1 cellular context compared by ENCODE assay signal in the genomic region with DNA sequence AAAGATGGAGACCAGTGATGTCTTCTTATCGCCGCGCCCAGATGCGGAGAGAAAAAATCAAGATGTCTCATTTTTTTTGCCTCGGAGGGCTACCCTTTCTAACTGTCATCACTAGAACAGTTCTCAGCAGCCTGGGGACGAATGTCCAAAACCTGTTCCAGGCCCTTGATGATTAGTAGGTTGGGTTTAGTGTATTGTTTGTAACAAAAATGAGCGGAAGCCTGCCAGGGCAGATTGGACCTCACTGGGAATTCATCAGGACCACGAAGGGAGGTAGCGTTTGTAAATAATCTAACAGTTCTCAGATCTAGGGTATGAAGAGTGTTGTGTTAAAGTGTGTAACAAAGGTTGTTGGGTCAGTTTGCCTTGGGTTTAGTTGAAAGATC.
TF ChIP-seq lines count a peak whose summit lies in the region.

No MANE protein-coding gene starts in this region.

TF ChIP-seq in K562, 482 proteins besides CTCF, POLR2A, EP300 and RAD21 (continued from another document and continues in another):
- TF ChIP-seq, protein P1, sequence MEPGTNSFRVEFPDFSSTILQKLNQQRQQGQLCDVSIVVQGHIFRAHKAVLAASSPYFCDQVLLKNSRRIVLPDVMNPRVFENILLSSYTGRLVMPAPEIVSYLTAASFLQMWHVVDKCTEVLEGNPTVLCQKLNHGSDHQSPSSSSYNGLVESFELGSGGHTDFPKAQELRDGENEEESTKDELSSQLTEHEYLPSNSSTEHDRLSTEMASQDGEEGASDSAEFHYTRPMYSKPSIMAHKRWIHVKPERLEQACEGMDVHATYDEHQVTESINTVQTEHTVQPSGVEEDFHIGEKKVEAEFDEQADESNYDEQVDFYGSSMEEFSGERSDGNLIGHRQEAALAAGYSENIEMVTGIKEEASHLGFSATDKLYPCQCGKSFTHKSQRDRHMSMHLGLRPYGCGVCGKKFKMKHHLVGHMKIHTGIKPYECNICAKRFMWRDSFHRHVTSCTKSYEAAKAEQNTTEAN (CRISPR knock-in tag; IDR thresholded peaks at IDR 0.05): no peak
- TF ChIP-seq, protein P2, sequence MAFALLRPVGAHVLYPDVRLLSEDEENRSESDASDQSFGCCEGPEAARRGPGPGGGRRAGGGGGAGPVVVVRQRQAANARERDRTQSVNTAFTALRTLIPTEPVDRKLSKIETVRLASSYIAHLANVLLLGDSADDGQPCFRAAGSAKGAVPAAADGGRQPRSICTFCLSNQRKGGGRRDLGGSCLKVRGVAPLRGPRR (CRISPR knock-in tag; IDR thresholded peaks at IDR 0.05): no peak
- TF ChIP-seq CHD1 (IDR thresholded peaks at IDR 0.05; ENCODE audit: low read length) (peak; percentile 38), LEF1 (IDR thresholded peaks at IDR 0.05) (peak; percentile 13; the same call in 1 of the 2 replicates), ZNF184 (CRISPR knock-in tag; IDR thresholded peaks at IDR 0.05) (no peak), MTA3 (IDR thresholded peaks at IDR 0.05; ENCODE audit: borderline replicate concordance) (no peak), ZNF354B (CRISPR knock-in tag; IDR thresholded peaks at IDR 0.05) (no peak), ARID1B (IDR thresholded peaks at IDR 0.05) (peak; percentile 94), MCM2 (IDR thresholded peaks at IDR 0.05; ENCODE audit: low read depth) (no peak), CCAR2 (IDR thresholded peaks at IDR 0.05; ENCODE audit: low read depth, low read length) (no peak), ZNF174 (CRISPR knock-in tag; IDR thresholded peaks at IDR 0.05) (no peak), FOXK1 (CRISPR knock-in tag; IDR thresholded peaks at IDR 0.05; ENCODE audit: borderline replicate concordance) (no peak), JUND (IDR thresholded peaks at IDR 0.05; ENCODE audit: borderline replicate concordance, low read depth, low read length) (no peak; the same call in 1 of the 2 replicates), JUND (tag; IDR thresholded peaks at IDR 0.05; ENCODE audit: borderline replicate concordance, low read depth, low read length) (no peak), ELF4 (CRISPR knock-in tag; IDR thresholded peaks at IDR 0.05) (no peak), HNRNPK (IDR thresholded peaks at IDR 0.05; ENCODE audit: low read depth, low read length, poor library complexity, severe bottlenecking) (no peak), FOSL1 (tag; conservative IDR thresholded peaks at IDR 0.05) (peak; percentile 51; the same call in 1 of the 2 replicates), MIER1 (IDR thresholded peaks at IDR 0.05; ENCODE audit: low read depth) (no peak), RBBP5 (IDR thresholded peaks at IDR 0.05; ENCODE audit: borderline replicate concordance, insufficient read depth, low read length, poor library complexity, severe bottlenecking) (no peak), ETV5 (CRISPR knock-in tag; IDR thresholded peaks at IDR 0.05; ENCODE audit: low read depth) (no peak), NR3C1 (CRISPR knock-in tag; IDR thresholded peaks at IDR 0.05) (no peak), LCOR (CRISPR knock-in tag; IDR thresholded peaks at IDR 0.05) (0 out of 2 replicates have a peak, but pooled peaks have one; percentile 52), MED1 (CRISPR knock-in tag; IDR thresholded peaks at IDR 0.05; ENCODE audit: borderline replicate concordance) (no peak), FOXM1 (IDR thresholded peaks at IDR 0.05; ENCODE audit: low read depth) (peak; percentile 58), FOXM1 (CRISPR knock-in tag; IDR thresholded peaks at IDR 0.05; ENCODE audit: low read depth) (no peak), CEBPG (CRISPR knock-in tag; IDR thresholded peaks at IDR 0.05) (no peak), CEBPG (tag; conservative IDR thresholded peaks at IDR 0.05 in 1 of 2, IDR thresholded peaks at IDR 0.05 in 1 of 2) (no peak), ZNF41 (CRISPR knock-in tag; conservative IDR thresholded peaks at IDR 0.05) (no peak), NR2C1 (IDR thresholded peaks at IDR 0.05) (no peak), NR2C1 (tag; IDR thresholded peaks at IDR 0.05) (no peak), PPARD (CRISPR knock-in tag; IDR thresholded peaks at IDR 0.05) (no peak), FOXA3 (CRISPR knock-in tag; conservative IDR thresholded peaks at IDR 0.05 in 1 of 2, IDR thresholded peaks at IDR 0.05 in 1 of 2) (no peak), IFI16 (CRISPR knock-in tag; IDR thresholded peaks at IDR 0.05) (no peak), EGR1 (conservative IDR thresholded peaks at IDR 0.05) (no peak), TSC22D4 (tag; IDR thresholded peaks at IDR 0.05) (no peak), PHF21A (IDR thresholded peaks at IDR 0.05; ENCODE audit: borderline replicate concordance, low read depth) (peak; percentile 44; the same call in 1 of the 2 replicates), HNRNPL (IDR thresholded peaks at IDR 0.05; ENCODE audit: low read depth, low read length) (no peak), KAT8 (IDR thresholded peaks at IDR 0.05; ENCODE audit: low read depth) (no peak), FOS (IDR thresholded peaks at IDR 0.05; ENCODE audit: extremely low read depth, insufficient read length) (no peak)
- TF ChIP-seq, protein P3, sequence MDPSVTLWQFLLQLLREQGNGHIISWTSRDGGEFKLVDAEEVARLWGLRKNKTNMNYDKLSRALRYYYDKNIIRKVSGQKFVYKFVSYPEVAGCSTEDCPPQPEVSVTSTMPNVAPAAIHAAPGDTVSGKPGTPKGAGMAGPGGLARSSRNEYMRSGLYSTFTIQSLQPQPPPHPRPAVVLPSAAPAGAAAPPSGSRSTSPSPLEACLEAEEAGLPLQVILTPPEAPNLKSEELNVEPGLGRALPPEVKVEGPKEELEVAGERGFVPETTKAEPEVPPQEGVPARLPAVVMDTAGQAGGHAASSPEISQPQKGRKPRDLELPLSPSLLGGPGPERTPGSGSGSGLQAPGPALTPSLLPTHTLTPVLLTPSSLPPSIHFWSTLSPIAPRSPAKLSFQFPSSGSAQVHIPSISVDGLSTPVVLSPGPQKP (CRISPR knock-in tag; IDR thresholded peaks at IDR 0.05): no peak
- TF ChIP-seq, protein P4, sequence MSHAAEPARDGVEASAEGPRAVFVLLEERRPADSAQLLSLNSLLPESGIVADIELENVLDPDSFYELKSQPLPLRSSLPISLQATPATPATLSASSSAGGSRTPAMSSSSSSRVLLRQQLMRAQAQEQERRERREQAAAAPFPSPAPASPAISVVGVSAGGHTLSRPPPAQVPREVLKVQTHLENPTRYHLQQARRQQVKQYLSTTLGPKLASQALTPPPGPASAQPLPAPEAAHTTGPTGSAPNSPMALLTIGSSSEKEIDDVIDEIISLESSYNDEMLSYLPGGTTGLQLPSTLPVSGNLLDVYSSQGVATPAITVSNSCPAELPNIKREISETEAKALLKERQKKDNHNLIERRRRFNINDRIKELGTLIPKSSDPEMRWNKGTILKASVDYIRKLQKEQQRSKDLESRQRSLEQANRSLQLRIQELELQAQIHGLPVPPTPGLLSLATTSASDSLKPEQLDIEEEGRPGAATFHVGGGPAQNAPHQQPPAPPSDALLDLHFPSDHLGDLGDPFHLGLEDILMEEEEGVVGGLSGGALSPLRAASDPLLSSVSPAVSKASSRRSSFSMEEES (CRISPR knock-in tag; IDR thresholded peaks at IDR 0.05): no peak
- TF ChIP-seq, protein P5, sequence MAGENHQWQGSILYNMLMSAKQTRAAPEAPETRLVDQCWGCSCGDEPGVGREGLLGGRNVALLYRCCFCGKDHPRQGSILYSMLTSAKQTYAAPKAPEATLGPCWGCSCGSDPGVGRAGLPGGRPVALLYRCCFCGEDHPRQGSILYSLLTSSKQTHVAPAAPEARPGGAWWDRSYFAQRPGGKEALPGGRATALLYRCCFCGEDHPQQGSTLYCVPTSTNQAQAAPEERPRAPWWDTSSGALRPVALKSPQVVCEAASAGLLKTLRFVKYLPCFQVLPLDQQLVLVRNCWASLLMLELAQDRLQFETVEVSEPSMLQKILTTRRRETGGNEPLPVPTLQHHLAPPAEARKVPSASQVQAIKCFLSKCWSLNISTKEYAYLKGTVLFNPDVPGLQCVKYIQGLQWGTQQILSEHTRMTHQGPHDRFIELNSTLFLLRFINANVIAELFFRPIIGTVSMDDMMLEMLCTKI (IDR thresholded peaks at IDR 0.05; ENCODE audit: partially characterized antibody): no peak
- TF ChIP-seq, protein P6, sequence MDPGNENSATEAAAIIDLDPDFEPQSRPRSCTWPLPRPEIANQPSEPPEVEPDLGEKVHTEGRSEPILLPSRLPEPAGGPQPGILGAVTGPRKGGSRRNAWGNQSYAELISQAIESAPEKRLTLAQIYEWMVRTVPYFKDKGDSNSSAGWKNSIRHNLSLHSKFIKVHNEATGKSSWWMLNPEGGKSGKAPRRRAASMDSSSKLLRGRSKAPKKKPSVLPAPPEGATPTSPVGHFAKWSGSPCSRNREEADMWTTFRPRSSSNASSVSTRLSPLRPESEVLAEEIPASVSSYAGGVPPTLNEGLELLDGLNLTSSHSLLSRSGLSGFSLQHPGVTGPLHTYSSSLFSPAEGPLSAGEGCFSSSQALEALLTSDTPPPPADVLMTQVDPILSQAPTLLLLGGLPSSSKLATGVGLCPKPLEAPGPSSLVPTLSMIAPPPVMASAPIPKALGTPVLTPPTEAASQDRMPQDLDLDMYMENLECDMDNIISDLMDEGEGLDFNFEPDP (CRISPR knock-in tag; IDR thresholded peaks at IDR 0.05): no peak
- TF ChIP-seq, protein P7, sequence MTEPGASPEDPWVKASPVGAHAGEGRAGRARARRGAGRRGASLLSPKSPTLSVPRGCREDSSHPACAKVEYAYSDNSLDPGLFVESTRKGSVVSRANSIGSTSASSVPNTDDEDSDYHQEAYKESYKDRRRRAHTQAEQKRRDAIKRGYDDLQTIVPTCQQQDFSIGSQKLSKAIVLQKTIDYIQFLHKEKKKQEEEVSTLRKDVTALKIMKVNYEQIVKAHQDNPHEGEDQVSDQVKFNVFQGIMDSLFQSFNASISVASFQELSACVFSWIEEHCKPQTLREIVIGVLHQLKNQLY (CRISPR knock-in tag; conservative IDR thresholded peaks at IDR 0.05): no peak
- TF ChIP-seq, protein P8, sequence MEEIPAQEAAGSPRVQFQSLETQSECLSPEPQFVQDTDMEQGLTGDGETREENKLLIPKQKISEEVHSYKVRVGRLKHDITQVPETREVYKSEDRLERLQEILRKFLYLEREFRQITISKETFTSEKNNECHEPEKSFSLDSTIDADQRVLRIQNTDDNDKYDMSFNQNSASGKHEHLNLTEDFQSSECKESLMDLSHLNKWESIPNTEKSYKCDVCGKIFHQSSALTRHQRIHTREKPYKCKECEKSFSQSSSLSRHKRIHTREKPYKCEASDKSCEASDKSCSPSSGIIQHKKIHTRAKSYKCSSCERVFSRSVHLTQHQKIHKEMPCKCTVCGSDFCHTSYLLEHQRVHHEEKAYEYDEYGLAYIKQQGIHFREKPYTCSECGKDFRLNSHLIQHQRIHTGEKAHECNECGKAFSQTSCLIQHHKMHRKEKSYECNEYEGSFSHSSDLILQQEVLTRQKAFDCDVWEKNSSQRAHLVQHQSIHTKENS (CRISPR knock-in tag; IDR thresholded peaks at IDR 0.05): no peak
- TF ChIP-seq, protein P9, sequence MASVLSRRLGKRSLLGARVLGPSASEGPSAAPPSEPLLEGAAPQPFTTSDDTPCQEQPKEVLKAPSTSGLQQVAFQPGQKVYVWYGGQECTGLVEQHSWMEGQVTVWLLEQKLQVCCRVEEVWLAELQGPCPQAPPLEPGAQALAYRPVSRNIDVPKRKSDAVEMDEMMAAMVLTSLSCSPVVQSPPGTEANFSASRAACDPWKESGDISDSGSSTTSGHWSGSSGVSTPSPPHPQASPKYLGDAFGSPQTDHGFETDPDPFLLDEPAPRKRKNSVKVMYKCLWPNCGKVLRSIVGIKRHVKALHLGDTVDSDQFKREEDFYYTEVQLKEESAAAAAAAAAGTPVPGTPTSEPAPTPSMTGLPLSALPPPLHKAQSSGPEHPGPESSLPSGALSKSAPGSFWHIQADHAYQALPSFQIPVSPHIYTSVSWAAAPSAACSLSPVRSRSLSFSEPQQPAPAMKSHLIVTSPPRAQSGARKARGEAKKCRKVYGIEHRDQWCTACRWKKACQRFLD (CRISPR knock-in tag; IDR thresholded peaks at IDR 0.05): no peak
- TF ChIP-seq, protein P10, sequence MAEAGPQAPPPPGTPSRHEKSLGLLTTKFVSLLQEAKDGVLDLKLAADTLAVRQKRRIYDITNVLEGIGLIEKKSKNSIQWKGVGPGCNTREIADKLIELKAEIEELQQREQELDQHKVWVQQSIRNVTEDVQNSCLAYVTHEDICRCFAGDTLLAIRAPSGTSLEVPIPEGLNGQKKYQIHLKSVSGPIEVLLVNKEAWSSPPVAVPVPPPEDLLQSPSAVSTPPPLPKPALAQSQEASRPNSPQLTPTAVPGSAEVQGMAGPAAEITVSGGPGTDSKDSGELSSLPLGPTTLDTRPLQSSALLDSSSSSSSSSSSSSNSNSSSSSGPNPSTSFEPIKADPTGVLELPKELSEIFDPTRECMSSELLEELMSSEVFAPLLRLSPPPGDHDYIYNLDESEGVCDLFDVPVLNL (CRISPR knock-in tag; IDR thresholded peaks at IDR 0.05; ENCODE audit: low read depth): no peak
- TF ChIP-seq, protein P11, sequence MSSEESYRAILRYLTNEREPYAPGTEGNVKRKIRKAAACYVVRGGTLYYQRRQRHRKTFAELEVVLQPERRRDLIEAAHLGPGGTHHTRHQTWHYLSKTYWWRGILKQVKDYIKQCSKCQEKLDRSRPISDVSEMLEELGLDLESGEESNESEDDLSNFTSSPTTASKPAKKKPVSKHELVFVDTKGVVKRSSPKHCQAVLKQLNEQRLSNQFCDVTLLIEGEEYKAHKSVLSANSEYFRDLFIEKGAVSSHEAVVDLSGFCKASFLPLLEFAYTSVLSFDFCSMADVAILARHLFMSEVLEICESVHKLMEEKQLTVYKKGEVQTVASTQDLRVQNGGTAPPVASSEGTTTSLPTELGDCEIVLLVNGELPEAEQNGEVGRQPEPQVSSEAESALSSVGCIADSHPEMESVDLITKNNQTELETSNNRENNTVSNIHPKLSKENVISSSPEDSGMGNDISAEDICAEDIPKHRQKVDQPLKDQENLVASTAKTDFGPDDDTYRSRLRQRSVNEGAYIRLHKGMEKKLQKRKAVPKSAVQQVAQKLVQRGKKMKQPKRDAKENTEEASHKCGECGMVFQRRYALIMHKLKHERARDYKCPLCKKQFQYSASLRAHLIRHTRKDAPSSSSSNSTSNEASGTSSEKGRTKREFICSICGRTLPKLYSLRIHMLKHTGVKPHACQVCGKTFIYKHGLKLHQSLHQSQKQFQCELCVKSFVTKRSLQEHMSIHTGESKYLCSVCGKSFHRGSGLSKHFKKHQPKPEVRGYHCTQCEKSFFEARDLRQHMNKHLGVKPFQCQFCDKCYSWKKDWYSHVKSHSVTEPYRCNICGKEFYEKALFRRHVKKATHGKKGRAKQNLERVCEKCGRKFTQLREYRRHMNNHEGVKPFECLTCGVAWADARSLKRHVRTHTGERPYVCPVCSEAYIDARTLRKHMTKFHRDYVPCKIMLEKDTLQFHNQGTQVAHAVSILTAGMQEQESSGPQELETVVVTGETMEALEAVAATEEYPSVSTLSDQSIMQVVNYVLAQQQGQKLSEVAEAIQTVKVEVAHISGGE (CRISPR knock-in tag; IDR thresholded peaks at IDR 0.05): no peak
- TF ChIP-seq, protein P12, sequence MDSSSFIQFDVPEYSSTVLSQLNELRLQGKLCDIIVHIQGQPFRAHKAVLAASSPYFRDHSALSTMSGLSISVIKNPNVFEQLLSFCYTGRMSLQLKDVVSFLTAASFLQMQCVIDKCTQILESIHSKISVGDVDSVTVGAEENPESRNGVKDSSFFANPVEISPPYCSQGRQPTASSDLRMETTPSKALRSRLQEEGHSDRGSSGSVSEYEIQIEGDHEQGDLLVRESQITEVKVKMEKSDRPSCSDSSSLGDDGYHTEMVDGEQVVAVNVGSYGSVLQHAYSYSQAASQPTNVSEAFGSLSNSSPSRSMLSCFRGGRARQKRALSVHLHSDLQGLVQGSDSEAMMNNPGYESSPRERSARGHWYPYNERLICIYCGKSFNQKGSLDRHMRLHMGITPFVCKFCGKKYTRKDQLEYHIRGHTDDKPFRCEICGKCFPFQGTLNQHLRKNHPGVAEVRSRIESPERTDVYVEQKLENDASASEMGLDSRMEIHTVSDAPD (CRISPR knock-in tag; IDR thresholded peaks at IDR 0.05): no peak
